ENCODE assay signal across 1 cellular context in the genomic region with DNA sequence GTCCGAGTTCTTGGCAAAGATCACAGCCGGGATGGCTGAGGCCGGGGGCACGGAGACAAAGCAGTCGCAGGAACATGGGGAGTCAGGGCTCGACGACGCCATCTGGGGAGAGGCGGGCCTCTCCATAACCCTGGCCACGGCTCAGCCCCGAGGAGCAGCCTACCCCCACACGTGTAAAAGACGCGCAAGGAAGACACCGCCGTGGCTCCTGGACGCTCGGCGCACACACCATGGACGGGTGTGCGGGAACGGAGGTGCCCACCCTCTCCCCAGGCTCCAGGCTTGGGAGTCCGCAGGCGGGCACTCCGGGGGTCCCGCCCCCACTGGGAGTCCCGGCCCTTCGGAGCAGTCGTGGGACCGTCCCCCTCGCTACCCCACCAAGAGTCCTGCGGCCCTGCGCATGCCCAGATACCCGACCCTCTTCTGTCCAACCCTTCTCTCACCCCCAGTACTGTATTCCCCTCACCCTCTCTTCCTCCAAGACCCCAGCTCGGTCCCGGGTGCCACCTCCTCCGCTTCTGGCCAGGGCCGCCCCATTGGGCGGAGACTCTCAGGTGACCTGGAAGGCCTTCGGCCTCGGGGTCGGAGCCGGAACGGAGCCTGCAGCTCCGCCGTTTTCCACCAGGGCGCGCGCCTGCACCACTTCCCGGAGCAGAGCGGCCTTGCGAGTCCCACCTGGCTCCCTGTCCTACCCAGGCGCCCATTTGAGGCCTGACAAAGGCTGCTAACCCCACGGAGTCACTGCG.
TF ChIP-seq lines count a peak whose summit lies in the region.

Gene SCRN2 (minus strand): TSS at position 532 of the 746 bp plus-strand sequence. CDS start 430 bp downstream, at position 102.

TF ChIP-seq in H1, 55 proteins besides CTCF, POLR2A, EP300 and RAD21 (continued from another document):
- TF ChIP-seq HDAC6 (IDR thresholded peaks at IDR 0.05; ENCODE audit: low read depth, low read length) (no peak), SP1 (IDR thresholded peaks at IDR 0.05; ENCODE audit: low read depth, low read length) (peak; percentile 21; the same call in 1 of the 2 replicates), CHD2 (IDR thresholded peaks at IDR 0.05; ENCODE audit: low read length) (no peak), CREB1 (IDR thresholded peaks at IDR 0.05) (no peak), MAFK (IDR thresholded peaks at IDR 0.05; ENCODE audit: low read depth, low read length) (no peak), SP2 (IDR thresholded peaks at IDR 0.05; ENCODE audit: low read length) (no peak), RBBP5 (IDR thresholded peaks at IDR 0.05; ENCODE audit: borderline replicate concordance, low read depth, low read length) (peak; percentile 61; the same call in 1 of the 2 replicates), HDAC2 (IDR thresholded peaks at IDR 0.05; ENCODE audit: borderline replicate concordance in 1 of 2, low read depth in 2 of 2, low read length in 2 of 2) (0 out of 4 replicates have a peak, but pooled peaks of 1 of the 2 experiments have one; percentile 36), TAF7 (optimal IDR thresholded peaks at IDR 0.05; ENCODE audit: borderline replicate concordance, low read depth, low read length) (no peak), YY1 (IDR thresholded peaks at IDR 0.05; ENCODE audit: low read depth, low read length) (peak; percentile 37; the same call in 1 of the 2 replicates), KDM1A (IDR thresholded peaks at IDR 0.05; ENCODE audit: borderline replicate concordance, low read length) (no peak; the same call in 1 of the 2 replicates), CHD1 (IDR thresholded peaks at IDR 0.05; ENCODE audit: low read depth, low read length) (no peak), SP4 (IDR thresholded peaks at IDR 0.05; ENCODE audit: low read length) (peak; percentile 74), CBX8 (IDR thresholded peaks at IDR 0.05; ENCODE audit: borderline replicate concordance, low read depth, low read length) (no peak), PHF8 (conservative IDR thresholded peaks at IDR 0.05; ENCODE audit: low read depth, low read length) (peak; percentile 63), KDM5A (IDR thresholded peaks at IDR 0.05; ENCODE audit: low read length) (0 out of 2 replicates have a peak, but pooled peaks have one; percentile 23), POLR2AphosphoS5 (IDR thresholded peaks at IDR 0.05; ENCODE audit: low read depth, low read length) (no peak), TBP (IDR thresholded peaks at IDR 0.05; ENCODE audit: low read depth, low read length) (peak; percentile 57; the same call in 1 of the 2 replicates), RFX5 (IDR thresholded peaks at IDR 0.05; ENCODE audit: borderline replicate concordance, low read depth, low read length) (0 out of 2 replicates have a peak, but pooled peaks have one; percentile 16), RXRA (IDR thresholded peaks at IDR 0.05; ENCODE audit: insufficient read depth, low read depth, low read length) (no peak), CEBPB (IDR thresholded peaks at IDR 0.05; ENCODE audit: low read depth, low read length) (no peak), KDM4A (IDR thresholded peaks at IDR 0.05; ENCODE audit: low read depth, low read length, severe bottlenecking) (peak; percentile 89), JUND (IDR thresholded peaks at IDR 0.05; ENCODE audit: low read length) (0 out of 2 replicates have a peak, but pooled peaks have one; percentile 50)
- TF ChIP-seq, protein P1, sequence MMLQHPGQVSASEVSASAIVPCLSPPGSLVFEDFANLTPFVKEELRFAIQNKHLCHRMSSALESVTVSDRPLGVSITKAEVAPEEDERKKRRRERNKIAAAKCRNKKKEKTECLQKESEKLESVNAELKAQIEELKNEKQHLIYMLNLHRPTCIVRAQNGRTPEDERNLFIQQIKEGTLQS (IDR thresholded peaks at IDR 0.05; ENCODE audit: insufficient read depth, low read depth, low read length), result 0 out of 2 replicates have a peak, but pooled peaks have one; percentile 29
- TF ChIP-seq, protein P2, sequence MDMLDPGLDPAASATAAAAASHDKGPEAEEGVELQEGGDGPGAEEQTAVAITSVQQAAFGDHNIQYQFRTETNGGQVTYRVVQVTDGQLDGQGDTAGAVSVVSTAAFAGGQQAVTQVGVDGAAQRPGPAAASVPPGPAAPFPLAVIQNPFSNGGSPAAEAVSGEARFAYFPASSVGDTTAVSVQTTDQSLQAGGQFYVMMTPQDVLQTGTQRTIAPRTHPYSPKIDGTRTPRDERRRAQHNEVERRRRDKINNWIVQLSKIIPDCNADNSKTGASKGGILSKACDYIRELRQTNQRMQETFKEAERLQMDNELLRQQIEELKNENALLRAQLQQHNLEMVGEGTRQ (IDR thresholded peaks at IDR 0.05; ENCODE audit: low read length), result peak; percentile 70
